In the genomic region with DNA sequence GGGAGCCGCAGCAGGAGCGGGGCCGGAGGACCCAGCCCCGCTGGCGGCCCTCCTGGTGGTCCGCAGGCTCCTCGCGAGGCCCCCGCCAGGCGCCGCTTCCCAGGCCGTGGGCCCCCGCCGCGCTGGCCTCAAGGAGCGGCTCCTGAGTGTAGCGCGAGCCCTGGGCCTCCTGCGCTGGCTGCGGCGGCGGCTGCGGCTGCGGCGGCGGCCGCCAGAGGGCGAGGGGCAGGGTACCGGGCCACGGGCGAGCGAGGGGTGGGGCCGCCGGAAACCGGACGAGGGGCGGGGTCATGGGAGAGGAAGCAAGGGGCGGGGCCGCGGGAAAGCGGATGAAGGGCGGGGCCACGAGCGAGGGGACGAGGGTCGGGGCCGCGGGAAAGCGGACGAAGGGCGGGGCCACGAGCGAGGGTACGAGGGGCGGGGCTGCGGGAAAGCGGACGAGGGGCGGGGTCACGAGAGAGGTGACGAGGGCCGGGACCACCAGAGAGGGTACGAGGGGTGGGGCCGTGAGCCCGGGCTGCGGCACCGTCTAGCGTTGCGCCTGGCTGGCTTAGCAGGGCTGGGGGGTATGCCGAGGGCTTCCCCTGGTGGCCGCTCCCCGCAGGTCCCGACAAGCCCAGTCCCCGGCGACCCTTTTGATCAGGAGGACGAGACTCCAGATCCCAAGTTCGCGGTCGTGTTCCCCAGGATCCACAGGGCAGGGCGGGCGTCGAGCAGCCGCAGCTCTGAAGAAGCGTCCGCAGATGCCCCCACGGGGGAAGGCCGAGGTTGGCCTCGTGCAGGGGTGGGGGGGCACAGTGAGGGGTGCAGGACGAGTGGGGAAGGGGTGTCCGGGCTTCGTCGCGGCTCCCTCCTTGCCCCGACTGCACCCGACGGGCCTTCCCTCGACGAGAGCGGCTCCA, we compare ENCODE assay signal across 8 cellular contexts. TPM values are rescaled to one million over a fixed set of nuclear protein-coding genes. Genes with fewer than 3 reads are reported as not detected.
DNase-seq lines count a peak whose midpoint lies in the region; ATAC-seq and TF ChIP-seq lines count a peak whose summit lies in the region.

No MANE protein-coding gene starts in this region.

- peak overlapping the region; percentile 53 for H3K9ac ChIP-seq in SU-DHL-6 (ENCODE audit: low read length)

- H3K9me3 ChIP-seq in SU-DHL-6 (ENCODE audit: insufficient read depth, low read length) (no peaks in the 10 kb centered on the region), cardiac muscle cell (ENCODE audit: low read depth) (no peaks in the 10 kb centered on the region), ovary (no peaks in the 10 kb centered on the region), testis (no peaks in the 10 kb centered on the region)

- no peaks in the 10 kb centered on the region for H4K20me1 ChIP-seq in SU-DHL-6 (ENCODE audit: low read depth, low read length)

- H3K4me2 ChIP-seq in SU-DHL-6 (ENCODE audit: low read depth, low read length, poor library complexity, severe bottlenecking): peak overlapping the region; percentile 53

- no peaks in the 10 kb centered on the region for H3K27me3 ChIP-seq in SU-DHL-6 (ENCODE audit: low read length)
- H3K27me3 ChIP-seq in cardiac muscle cell: no peaks in the 10 kb centered on the region
- H3K27me3 ChIP-seq in ovary: no peaks in the 10 kb centered on the region
- H3K27me3 ChIP-seq in testis: no peaks in the 10 kb centered on the region

- ATAC-seq in HG02571 (IDR thresholded peaks at IDR 0.05; ENCODE audit: unreplicated experiment): peak; percentile 60

- WGBS in ovary, 3 donors: 4 to 5% (median 5%) methylated on average over 41 to 99 of the region's 99 CpGs
- 3 to 6% methylated on average over 23 to 91 of the region's 99 CpGs for WGBS in testis, 2 donors

- H3K4me1 ChIP-seq in cardiac muscle cell (ENCODE audit: low read depth) (peaks cover 6% of the 10 kb centered on the region), ovary (ENCODE audit: insufficient read depth) (peaks cover 6% of the 10 kb centered on the region), testis (peaks cover 14% of the 10 kb centered on the region)

- H3K9me2 ChIP-seq in SU-DHL-6 (replicated peaks; ENCODE audit: insufficient read depth, low read length): no peaks in the 10 kb centered on the region

- TF ChIP-seq CTCF in SU-DHL-6 (IDR thresholded peaks at IDR 0.05; ENCODE audit: insufficient read depth, low read length, poor library complexity, severe bottlenecking) (peak; percentile 58), cardiac muscle cell (IDR thresholded peaks at IDR 0.05; ENCODE audit: low read depth, low read length) (peak; percentile 18), ovary (IDR thresholded peaks at IDR 0.05) (peak in 2 of 3 donors; percentile 87 to 97), testis (IDR thresholded peaks at IDR 0.05) (peak; percentile 73 to 89 (median 87))

- TF ChIP-seq POLR2A in ovary (IDR thresholded peaks at IDR 0.05) (peak; percentile 90), testis (IDR thresholded peaks at IDR 0.05) (no peak)

- H3K36me3 ChIP-seq in SU-DHL-6 (ENCODE audit: low read length) (no peaks in the 10 kb centered on the region), cardiac muscle cell (no peaks in the 10 kb centered on the region), ovary (no peaks in the 10 kb centered on the region), testis (ENCODE audit: low read depth, missing control alignments) (no peaks in the 10 kb centered on the region)

- peak overlapping the region; percentile 46 for H2AFZ ChIP-seq in SU-DHL-6 (ENCODE audit: low read depth, low read length, severe bottlenecking)

- TF ChIP-seq EP300 in ovary (IDR thresholded peaks at IDR 0.05): no peak

- intact Hi-C loops in ovary (cut with DNase I): loop anchor here (2.0 to 10.0 kb wide), 5 partner anchors 62 to 164 kb away; a partner anchor contains a TSS
- intact Hi-C loops in testis (cut with DNase I; ENCODE audit: low total_unique reads): no loop called here

- H3F3A ChIP-seq in SU-DHL-6 (ENCODE audit: insufficient read depth): 0 out of 2 replicates have a peak, but pooled peaks cover 6% of the 10 kb centered on the region

- H3K27ac ChIP-seq in SU-DHL-6 (ENCODE audit: low read depth, low read length) (no peak overlapping the region), cardiac muscle cell (no peak overlapping the region), ovary (peak overlapping the region; percentile 93 to 98), testis (peak overlapping the region; percentile 76 to 94)

- H3K79me2 ChIP-seq in SU-DHL-6 (ENCODE audit: insufficient read depth, low read length): no peaks in the 10 kb centered on the region

- peak; percentile 93 for DNase-seq in ELR (ENCODE audit: low read depth)
- DNase-seq in NCI-H1105 treated with DMSO at 0.1 percent for 48 hours (lab: John Stamatoyannopoulos, UW): peak; percentile 81
- DNase-seq in activated naive CD8-positive, alpha-beta T cell treated with anti-CD3 and anti-CD28 coated beads, Interleukin-2, amount 50 U/mL, for 16 hours (ENCODE audit: low read depth, low spot score): peak; percentile 97
- peak; percentile 94 to 97 for DNase-seq in cardiac muscle cell (ENCODE audit: low read depth in 1 of 2, low spot score in 1 of 2)
- DNase-seq in ovary: peak; percentile 94 to 99 (median 98)
- peak; percentile 97 for DNase-seq in testis

- H3K4me3 ChIP-seq in SU-DHL-6 (ENCODE audit: insufficient read depth, low read length, poor library complexity, severe bottlenecking): peak overlapping the region; percentile 46
- H3K4me3 ChIP-seq in cardiac muscle cell: peak overlapping the region; percentile 27
- peak overlapping the region; percentile 74 for H3K4me3 ChIP-seq in ovary
- H3K4me3 ChIP-seq in testis: peak overlapping the region; percentile 68 to 77

RNA-seq across cellular contexts. Expression of a gene that starts 1.7 kb away (rescaled TPM):
- total RNA-seq in cardiac muscle cell (15.3 and 101 TPM in 2 replicates), ovary (100 to 1,000 TPM; 152 to 383 (median 239) TPM), testis (100 to 1,000 TPM; 139 to 142 TPM)
- polyA plus RNA-seq in cardiac muscle cell (21.3 and 49.2 TPM in 2 replicates), ovary (100 to 1,000 TPM in 1 of 2 donors, 10 to 100 TPM in 1; 31.0 to 161 TPM), testis (ENCODE audit: insufficient read depth, low read depth, low replicate concordance) (70.4 TPM)

RNA-seq across cellular contexts. Expression of a gene that starts 44.0 kb away (rescaled TPM):
- total RNA-seq in cardiac muscle cell (0.11 and 0.89 TPM in 2 replicates), ovary (1 to 10 TPM in 5 of 7 donors, under 1 TPM in 2; 0.51 to 7.9 (median 1.7) TPM), testis (1 to 10 TPM; 2.0 TPM)
- polyA plus RNA-seq in cardiac muscle cell (0.42 and 0.60 TPM in 2 replicates), ovary (under 1 TPM; 0.52 to 0.64 TPM), testis (ENCODE audit: insufficient read depth, low read depth, low replicate concordance) (1.9 TPM)

Comparison
In these comparisons a context has a peak if more than half of its experiments do, and no peak if none do; other contexts are left out.
1. H3K27ac ChIP-seq: peak in ovary (2 of 2) and testis (2 of 2); none in SU-DHL-6 (single experiment) and cardiac muscle cell (single experiment).
2. CTCF ChIP-seq: peak in every context shown above with its lines; median percentile 92 in ovary; 87 in testis; 58 in SU-DHL-6; 18 in cardiac muscle cell.
3. Peak in every context shown above with its lines, with median percentiles within 50 percentile points of each other: DNase-seq and H3K4me3 ChIP-seq.